ENCODE assay signal across 8 cellular contexts in genomic region chr7:141585592-141586510, GRCh38. TPM values are rescaled to one million over a fixed set of nuclear protein-coding genes. Genes with fewer than 3 reads are reported as not detected.
DNase-seq lines count a peak whose midpoint lies in the region; ATAC-seq, FAIRE-seq and TF ChIP-seq lines count a peak whose summit lies in the region.

No MANE protein-coding gene starts in this region.

- H3K79me1 ChIP-seq in H1 (ENCODE audit: low read depth, low read length) = peaks cover 2% of the 10 kb centered on the region; the same call in 1 of the 2 replicates

- CTCF ChIA-PET in H1 (lab: Charles Lee; ENCODE audit: partially characterized antibody) = interaction anchor here (0.6 kb wide), 1 partner anchor 21 kb away, joined by 3 read pairs; no protein-coding TSS in a partner anchor

- TF ChIP-seq RAD21 in H1 (IDR thresholded peaks at IDR 0.05 in 1 of 2, conservative IDR thresholded peaks at IDR 0.05 in 1 of 2; ENCODE audit: low read depth in 2 of 2, low read length in 2 of 2) = no peak

- no peaks in the 10 kb centered on the region for H4K20me1 ChIP-seq in H1 (replicated peaks in 1 of 2; ENCODE audit: control insufficient read depth in 1 of 2, insufficient read depth in 2 of 2, low read length in 2 of 2)

- peak overlapping the region; percentile 89; the same call in 1 of the 2 replicates for H2BK5ac ChIP-seq in H1 (ENCODE audit: low read depth, low read length)

- peak overlapping the region; percentile 67; the same call in 1 of the 2 replicates for H2BK20ac ChIP-seq in H1 (ENCODE audit: low read length)

- H4K91ac ChIP-seq in H1 (replicated peaks; ENCODE audit: insufficient read length, low read length) = peak overlapping the region; percentile 45

- H3K18ac ChIP-seq in H1 (ENCODE audit: extremely low read depth, low read length) = peak overlapping the region; percentile 63; the same call in 1 of the 2 replicates

- H2AK5ac ChIP-seq in H1 (ENCODE audit: low read depth, low read length) = no peak overlapping the region

- H3K4ac ChIP-seq in H1 (replicated peaks; ENCODE audit: insufficient read length, low read depth, low read length) = peak overlapping the region; percentile 40

- H3K27me3 ChIP-seq in H1 (replicated peaks in 1 of 4; ENCODE audit: control insufficient read depth in 3 of 4, extremely low read depth in 1 of 4, insufficient read depth in 3 of 4, low read length in 3 of 4) = no peaks in the 10 kb centered on the region

- peak overlapping the region; percentile 45 to 48 for H3K4me2 ChIP-seq in H1 (ENCODE audit: insufficient read depth in 1 of 2, low read depth in 2 of 2, low read length in 2 of 2)

- no peak overlapping the region for H3K23ac ChIP-seq in H1 (ENCODE audit: insufficient read length)

- H3K23me2 ChIP-seq in H1 (ENCODE audit: low read depth, low read length) = no peaks in the 10 kb centered on the region

- peak overlapping the region; percentile 72 for H2BK120ac ChIP-seq in H1 (replicated peaks; ENCODE audit: low read depth, low read length)

- H3K9ac ChIP-seq in H1 (replicated peaks in 1 of 4; ENCODE audit: extremely low read depth in 1 of 4, low read depth in 3 of 4, low read length in 3 of 4) = no peak overlapping the region; a peak in 1 of 7 replicates

- peak; percentile 81 for ATAC-seq in GM21528 (IDR thresholded peaks at IDR 0.05; ENCODE audit: low FRiP score, unreplicated experiment)

- H3K79me2 ChIP-seq in H1 (ENCODE audit: control insufficient read depth in 1 of 2, insufficient read depth in 2 of 2, low read length in 2 of 2) = peaks cover 0 to 11% of the 10 kb centered on the region in 2 experiments; a peak in 3 of 4 replicates

- H3K9me3 ChIP-seq in H1 (ENCODE audit: insufficient read depth in 2 of 2, low read depth in 1 of 2, low read length in 1 of 2) = peaks cover 0 to 4% of the 10 kb centered on the region in 2 experiments; a peak in 1 of 4 replicates

- no peak overlapping the region for H2AFZ ChIP-seq in H1 (ENCODE audit: low read length)

- H2BK12ac ChIP-seq in H1 (ENCODE audit: low read depth, low read length) = peak overlapping the region; percentile 98

- H3K4me3 ChIP-seq in H1 (ENCODE audit: extremely low read depth in 1 of 4, insufficient read depth in 2 of 4, low read depth in 3 of 4, low read length in 4 of 4) = peak overlapping the region in 2 of 4 experiments; percentile 2 to 42; a peak in 3 of 8 replicates
- H3K4me3 ChIP-seq in coronary artery = no peak overlapping the region

- TF ChIP-seq POLR2A in H1 (IDR thresholded peaks at IDR 0.05; ENCODE audit: control extremely low read depth in 1 of 2, low read depth in 2 of 2, low read length in 2 of 2) = no peak

- 66% methylated on average over 6 of the region's 6 CpGs; no CpG with 5 or more reads in 1 of the 2 experiments for WGBS in H1 (ENCODE audit: extremely low coverage in 1 of 2, insufficient coverage in 1 of 2, insufficient read length in 1 of 2, insufficient replicate concordance in 2 of 2, low coverage in 1 of 2, low lambda C conversion rate in 2 of 2, missing lambda C conversion rate in 1 of 2), 2 experiments

- FAIRE-seq in H1 (lab: Jason Lieb, UNC) = no peak

- peaks cover 0 to 20% (median 16%) of the 10 kb centered on the region in 4 experiments; a peak in 6 of 7 replicates for H3K4me1 ChIP-seq in H1 (replicated peaks in 1 of 4; ENCODE audit: control insufficient read depth in 3 of 4, insufficient read depth in 4 of 4, low read length in 3 of 4)

- H3K56ac ChIP-seq in H1 (replicated peaks; ENCODE audit: insufficient read length, low read depth, low read length) = no peak overlapping the region

- POLR2A ChIA-PET in H1 (lab: Charles Lee; ENCODE audit: partially characterized antibody) = interaction anchor here (1.6 to 2.0 kb wide), 3 partner anchors 15 to 41 kb away, joined by 3 to 9 read pairs (median 4); partner anchors contain the start of gene AGK

- H3K36me3 ChIP-seq in H1 (ENCODE audit: control insufficient read depth in 2 of 4, insufficient read depth in 4 of 4, low read length in 3 of 4) = no peaks in the 10 kb centered on the region; a peak in 2 of 8 replicates

- H4K5ac ChIP-seq in H1 (ENCODE audit: insufficient read length, low read depth, low read length) = no peak overlapping the region

- no peak for TF ChIP-seq CTCF in H1 (IDR thresholded peaks at IDR 0.05; ENCODE audit: control extremely low read depth in 1 of 3, insufficient read depth in 1 of 3, low read depth in 1 of 3, low read length in 3 of 3)
- no peak for TF ChIP-seq CTCF in coronary artery (IDR thresholded peaks at IDR 0.05)

- H3K27ac ChIP-seq in H1 (ENCODE audit: low read depth, low read length) = peak overlapping the region; percentile 30
- no peak overlapping the region for H3K27ac ChIP-seq in coronary artery

- H4K8ac ChIP-seq in H1 (ENCODE audit: extremely low read depth, insufficient read depth, low read length) = no peak overlapping the region

- no peak overlapping the region for H3K14ac ChIP-seq in H1 (ENCODE audit: insufficient read length)

- TF ChIP-seq EP300 in H1 (IDR thresholded peaks at IDR 0.05; ENCODE audit: borderline replicate concordance in 1 of 2, low read depth in 2 of 2, low read length in 2 of 2) = no peak

- DNase-seq in GM03348 (ENCODE audit: low spot score) = peak; percentile 79
- peak; percentile 13 for DNase-seq in HuH-7.5 (ENCODE audit: low spot score)
- DNase-seq in H1 (ENCODE audit: low read depth in 1 of 2, low spot score in 2 of 2) = no peak
- DNase-seq in stimulated activated CD8-positive, alpha-beta memory T cell treated with anti-CD3 and anti-CD28 coated beads, Interleukin-12 subunit alpha, Interleukin-12 subunit beta, amount 100 ng/mL, for 24 hours (ENCODE audit: extremely low read depth) = peak; percentile 43
- no peak for DNase-seq in SIG-M5 treated with dmso at 0.1 percent for 504 hours (lab: John Stamatoyannopoulos, UW; ENCODE audit: unreplicated experiment)
- no peak for DNase-seq in coronary artery (ENCODE audit: low spot score)
- DNase-seq in NCI-H2196 treated with DMSO at 0.1 percent for 48 hours (lab: John Stamatoyannopoulos, UW; ENCODE audit: unreplicated experiment) = no peak

- H2BK15ac ChIP-seq in H1 (ENCODE audit: low read length) = no peak overlapping the region

TF ChIP-seq in H1, 55 proteins besides CTCF, POLR2A, EP300 and RAD21:
- TF ChIP-seq SIN3A (conservative IDR thresholded peaks at IDR 0.05 in 1 of 2, IDR thresholded peaks at IDR 0.05 in 1 of 2; ENCODE audit: low read depth in 1 of 2, low read length in 2 of 2) = no peak
- TF ChIP-seq E2F6 (IDR thresholded peaks at IDR 0.05) = no peak
- TF ChIP-seq PHF8 (conservative IDR thresholded peaks at IDR 0.05; ENCODE audit: low read depth, low read length) = no peak
- TF ChIP-seq POU5F1 (IDR thresholded peaks at IDR 0.05; ENCODE audit: low read depth, low read length) = no peak
- TF ChIP-seq ASH2L (IDR thresholded peaks at IDR 0.05; ENCODE audit: low read length) = no peak
- no peak for TF ChIP-seq TEAD4 (IDR thresholded peaks at IDR 0.05; ENCODE audit: low read depth, low read length)

RNA-seq across cellular contexts. Expression of gene AGK, which starts 34.6 kb away (rescaled TPM):
- 30.0 and 34.0 TPM in 2 replicates for total RNA-seq in H1 (2021; fragmentation: NEBNext Ultra II Directional; extraction: Animal tissue kit (Norgen Biotek cat#: 25700))
- polyA plus RNA-seq in H1 (2011; rRNA removed) = 19.9 and 25.8 TPM in 2 replicates
- polyA plus RNA-seq in H1 (2011; cell fraction: cytosol; rRNA removed) = 29.2 TPM
- polyA plus RNA-seq in H1 (2011; cell fraction: nucleus; rRNA removed) = 36.8 TPM
- 18.9 to 23.0 TPM (median 21.6 TPM) in 4 replicates for polyA plus RNA-seq in H1 (2012, experiment 1 of 2)
- 7.0 TPM for polyA plus RNA-seq in H1 (2012, experiment 2 of 2)
- 25.1 TPM for polyA plus RNA-seq in H1 (2013, experiment 1 of 2)
- polyA plus RNA-seq in H1 (2013, experiment 2 of 2) = 26.4 TPM
- 36.6 and 38.8 TPM in 2 replicates for polyA minus RNA-seq in H1 (2011; rRNA and poly(A)+ RNA removed)
- 11.2 TPM for polyA minus RNA-seq in H1 (2011; cell fraction: cytosol; rRNA and poly(A)+ RNA removed)
- polyA minus RNA-seq in H1 (2011; cell fraction: nucleus; rRNA and poly(A)+ RNA removed) = 61.6 TPM

Comparison
In these comparisons a context has a peak if more than half of its experiments do, and no peak if none do; other contexts are left out.
1. DNase-seq: peak in GM03348 (single experiment), HuH-7.5 (single experiment) and stimulated activated CD8-positive, alpha-beta memory T cell treated with anti-CD3 and anti-CD28 coated beads, Interleukin-12 subunit alpha, Interleukin-12 subunit beta, amount 100 ng/mL, for 24 hours (single experiment); none in H1 (0 of 2), SIG-M5 treated with dmso at 0.1 percent for 504 hours (single experiment), coronary artery (single experiment) and NCI-H2196 treated with DMSO at 0.1 percent for 48 hours (single experiment).